Comparison of ENCODE assay signal across 8 cellular contexts in genomic region chr12:120639771-120640721, GRCh38.
DNase-seq lines count a peak whose midpoint lies in the region; ATAC-seq lines count a peak whose summit lies in the region.

TSS of gene CABP1 (plus strand) at chr12:120640626. CDS start at chr12:120640686, 60 bp downstream.

- peaks cover 9% of the 10 kb centered on the region for H3K4me1 Mint-ChIP-seq in activated naive CD8-positive, alpha-beta T cell (ENCODE audit: low read depth)

- H3K27me3 Mint-ChIP-seq in activated naive CD8-positive, alpha-beta T cell: peaks cover 25% of the 10 kb centered on the region

- no peaks in the 10 kb centered on the region for H3K36me3 ChIP-seq in SK-N-MC (ENCODE audit: insufficient read depth, low read length)

- no peaks in the 10 kb centered on the region for H3K9me3 Mint-ChIP-seq in activated naive CD8-positive, alpha-beta T cell (ENCODE audit: low read depth)

- ATAC-seq in HG03196 (IDR thresholded peaks at IDR 0.05; ENCODE audit: unreplicated experiment): peak; percentile 50

- no peaks in the 10 kb centered on the region for H3K36me3 Mint-ChIP-seq in activated naive CD8-positive, alpha-beta T cell

- H3K27ac ChIP-seq in SK-N-MC: no peak within 1 kb of the TSS

- H3K4me3 ChIP-seq in SK-N-MC (peak within 1 kb of the TSS; percentile 75), iPS-18c (ENCODE audit: insufficient read depth, low read depth, low read length) (peak within 1 kb of the TSS; percentile 61)

- DNase-seq in NCI-H2081 (lab: John Stamatoyannopoulos, UW): peak; percentile 45 to 51
- no peak for DNase-seq in NCI-H2081 treated with DMSO at 0.1 percent for 48 hours (lab: John Stamatoyannopoulos, UW)
- DNase-seq in SK-N-MC (ENCODE audit: low read depth, low spot score): no peak
- peak; percentile 62 for DNase-seq in stimulated activated CD4-positive, alpha-beta T cell treated with anti-CD3 and anti-CD28 coated beads, Interleukin-4, amount 100 ng/mL, for 24 hours
- no peak for DNase-seq in SIG-M5 (lab: John Stamatoyannopoulos, UW)

- no peaks in the 10 kb centered on the region for H3K9me3 ChIP-seq in SK-N-MC (ENCODE audit: low read depth, low read length)
- H3K9me3 ChIP-seq in iPS-18c (ENCODE audit: control insufficient read depth, insufficient read depth, low read length): no peaks in the 10 kb centered on the region

- peak within 1 kb of the TSS; percentile 81 for H3K4me3 Mint-ChIP-seq in activated naive CD8-positive, alpha-beta T cell

- H3K9ac ChIP-seq in SK-N-MC (ENCODE audit: insufficient read length): no peak within 1 kb of the TSS

- no peak within 1 kb of the TSS for H3K27ac Mint-ChIP-seq in activated naive CD8-positive, alpha-beta T cell

Comparison
In these comparisons a context has a peak if more than half of its experiments do, and no peak if none do; other contexts are left out.
1. DNase-seq: peak in NCI-H2081 (2 of 2) and stimulated activated CD4-positive, alpha-beta T cell treated with anti-CD3 and anti-CD28 coated beads, Interleukin-4, amount 100 ng/mL, for 24 hours (single experiment); none in NCI-H2081 treated with DMSO at 0.1 percent for 48 hours (single experiment), SK-N-MC (single experiment) and SIG-M5 (single experiment).